Comparison of ENCODE assay signal across 1 cellular context in the genomic region with DNA sequence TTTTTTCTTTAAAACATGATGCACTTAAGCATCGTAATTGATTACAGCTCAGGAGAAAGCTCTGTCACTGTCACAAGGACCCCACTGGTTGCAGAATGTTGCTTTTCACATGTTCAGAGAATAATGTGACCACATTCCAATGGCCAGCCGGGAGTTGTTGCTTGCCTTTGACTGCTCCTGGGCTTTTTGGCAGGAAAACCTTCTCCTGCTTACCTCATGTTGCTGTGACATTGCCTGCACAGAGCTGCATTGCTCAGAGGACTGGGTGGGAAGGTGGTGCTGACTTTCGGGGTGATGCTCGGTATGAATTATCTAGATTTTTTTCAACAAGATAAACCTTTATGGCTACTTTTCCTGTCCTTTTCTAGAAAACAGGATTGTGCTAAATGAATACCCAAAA.
TF ChIP-seq lines count a peak whose summit lies in the region.

No MANE protein-coding gene starts in this region.

TF ChIP-seq in GM23338, 12 proteins besides CTCF, POLR2A, EP300 and RAD21 (continued from another document):
- TF ChIP-seq, protein P1, sequence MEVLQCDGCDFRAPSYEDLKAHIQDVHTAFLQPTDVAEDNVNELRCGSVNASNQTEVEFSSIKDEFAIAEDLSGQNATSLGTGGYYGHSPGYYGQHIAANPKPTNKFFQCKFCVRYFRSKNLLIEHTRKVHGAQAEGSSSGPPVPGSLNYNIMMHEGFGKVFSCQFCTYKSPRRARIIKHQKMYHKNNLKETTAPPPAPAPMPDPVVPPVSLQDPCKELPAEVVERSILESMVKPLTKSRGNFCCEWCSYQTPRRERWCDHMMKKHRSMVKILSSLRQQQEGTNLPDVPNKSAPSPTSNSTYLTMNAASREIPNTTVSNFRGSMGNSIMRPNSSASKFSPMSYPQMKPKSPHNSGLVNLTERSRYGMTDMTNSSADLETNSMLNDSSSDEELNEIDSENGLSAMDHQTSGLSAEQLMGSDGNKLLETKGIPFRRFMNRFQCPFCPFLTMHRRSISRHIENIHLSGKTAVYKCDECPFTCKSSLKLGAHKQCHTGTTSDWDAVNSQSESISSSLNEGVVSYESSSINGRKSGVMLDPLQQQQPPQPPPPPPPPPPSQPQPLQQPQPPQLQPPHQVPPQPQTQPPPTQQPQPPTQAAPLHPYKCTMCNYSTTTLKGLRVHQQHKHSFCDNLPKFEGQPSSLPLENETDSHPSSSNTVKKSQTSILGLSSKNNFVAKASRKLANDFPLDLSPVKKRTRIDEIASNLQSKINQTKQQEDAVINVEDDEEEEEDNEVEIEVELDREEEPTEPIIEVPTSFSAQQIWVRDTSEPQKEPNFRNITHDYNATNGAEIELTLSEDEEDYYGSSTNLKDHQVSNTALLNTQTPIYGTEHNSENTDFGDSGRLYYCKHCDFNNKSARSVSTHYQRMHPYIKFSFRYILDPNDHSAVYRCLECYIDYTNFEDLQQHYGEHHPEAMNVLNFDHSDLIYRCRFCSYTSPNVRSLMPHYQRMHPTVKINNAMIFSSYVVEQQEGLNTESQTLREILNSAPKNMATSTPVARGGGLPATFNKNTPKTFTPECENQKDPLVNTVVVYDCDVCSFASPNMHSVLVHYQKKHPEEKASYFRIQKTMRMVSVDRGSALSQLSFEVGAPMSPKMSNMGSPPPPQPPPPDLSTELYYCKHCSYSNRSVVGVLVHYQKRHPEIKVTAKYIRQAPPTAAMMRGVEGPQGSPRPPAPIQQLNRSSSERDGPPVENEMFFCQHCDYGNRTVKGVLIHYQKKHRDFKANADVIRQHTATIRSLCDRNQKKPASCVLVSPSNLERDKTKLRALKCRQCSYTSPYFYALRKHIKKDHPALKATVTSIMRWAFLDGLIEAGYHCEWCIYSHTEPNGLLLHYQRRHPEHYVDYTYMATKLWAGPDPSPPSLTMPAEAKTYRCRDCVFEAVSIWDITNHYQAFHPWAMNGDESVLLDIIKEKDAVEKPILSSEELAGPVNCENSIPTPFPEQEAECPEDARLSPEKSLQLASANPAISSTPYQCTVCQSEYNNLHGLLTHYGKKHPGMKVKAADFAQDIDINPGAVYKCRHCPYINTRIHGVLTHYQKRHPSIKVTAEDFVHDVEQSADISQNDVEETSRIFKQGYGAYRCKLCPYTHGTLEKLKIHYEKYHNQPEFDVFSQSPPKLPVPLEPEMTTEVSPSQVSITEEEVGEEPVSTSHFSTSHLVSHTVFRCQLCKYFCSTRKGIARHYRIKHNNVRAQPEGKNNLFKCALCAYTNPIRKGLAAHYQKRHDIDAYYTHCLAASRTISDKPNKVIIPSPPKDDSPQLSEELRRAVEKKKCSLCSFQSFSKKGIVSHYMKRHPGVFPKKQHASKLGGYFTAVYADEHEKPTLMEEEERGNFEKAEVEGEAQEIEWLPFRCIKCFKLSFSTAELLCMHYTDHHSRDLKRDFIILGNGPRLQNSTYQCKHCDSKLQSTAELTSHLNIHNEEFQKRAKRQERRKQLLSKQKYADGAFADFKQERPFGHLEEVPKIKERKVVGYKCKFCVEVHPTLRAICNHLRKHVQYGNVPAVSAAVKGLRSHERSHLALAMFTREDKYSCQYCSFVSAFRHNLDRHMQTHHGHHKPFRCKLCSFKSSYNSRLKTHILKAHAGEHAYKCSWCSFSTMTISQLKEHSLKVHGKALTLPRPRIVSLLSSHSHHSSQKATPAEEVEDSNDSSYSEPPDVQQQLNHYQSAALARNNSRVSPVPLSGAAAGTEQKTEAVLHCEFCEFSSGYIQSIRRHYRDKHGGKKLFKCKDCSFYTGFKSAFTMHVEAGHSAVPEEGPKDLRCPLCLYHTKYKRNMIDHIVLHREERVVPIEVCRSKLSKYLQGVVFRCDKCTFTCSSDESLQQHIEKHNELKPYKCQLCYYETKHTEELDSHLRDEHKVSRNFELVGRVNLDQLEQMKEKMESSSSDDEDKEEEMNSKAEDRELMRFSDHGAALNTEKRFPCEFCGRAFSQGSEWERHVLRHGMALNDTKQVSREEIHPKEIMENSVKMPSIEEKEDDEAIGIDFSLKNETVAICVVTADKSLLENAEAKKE (CRISPR knock-in tag; IDR thresholded peaks at IDR 0.05): no peak
- TF ChIP-seq, protein P2, sequence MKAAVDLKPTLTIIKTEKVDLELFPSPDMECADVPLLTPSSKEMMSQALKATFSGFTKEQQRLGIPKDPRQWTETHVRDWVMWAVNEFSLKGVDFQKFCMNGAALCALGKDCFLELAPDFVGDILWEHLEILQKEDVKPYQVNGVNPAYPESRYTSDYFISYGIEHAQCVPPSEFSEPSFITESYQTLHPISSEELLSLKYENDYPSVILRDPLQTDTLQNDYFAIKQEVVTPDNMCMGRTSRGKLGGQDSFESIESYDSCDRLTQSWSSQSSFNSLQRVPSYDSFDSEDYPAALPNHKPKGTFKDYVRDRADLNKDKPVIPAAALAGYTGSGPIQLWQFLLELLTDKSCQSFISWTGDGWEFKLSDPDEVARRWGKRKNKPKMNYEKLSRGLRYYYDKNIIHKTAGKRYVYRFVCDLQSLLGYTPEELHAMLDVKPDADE (IDR thresholded peaks at IDR 0.05): no peak
